Comparison of ENCODE assay signal across 8 cellular contexts in the genomic region with DNA sequence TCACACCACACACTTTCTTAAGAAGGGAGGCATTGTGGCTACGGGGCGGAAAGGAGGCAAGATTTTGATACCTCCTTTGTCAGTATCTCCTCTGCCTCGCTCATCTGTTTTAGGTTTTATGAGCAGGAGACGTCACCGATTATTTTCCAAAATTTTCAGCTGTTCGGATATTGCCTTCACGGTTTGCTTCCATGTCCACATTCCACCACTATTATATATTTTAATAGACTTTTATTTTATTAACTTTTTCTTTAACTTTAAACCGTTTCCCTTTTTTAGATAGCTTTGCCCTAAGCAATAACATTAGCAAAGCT. TPM values are rescaled to one million over a fixed set of nuclear protein-coding genes. Genes with fewer than 3 reads are reported as not detected.
DNase-seq lines count a peak whose midpoint lies in the region; ATAC-seq and TF ChIP-seq lines count a peak whose summit lies in the region.

No MANE protein-coding gene starts in this region.

- peak overlapping the region; percentile 79 for H3K4me3 Mint-ChIP-seq in activated CD4-positive, alpha-beta T cell treated with anti-CD3 and anti-CD28 coated beads, Interleukin-2, amount 10 ng/mL, durations not matched to agents 7 days and 5 days

- H3K4me1 ChIP-seq in adipocyte (ENCODE audit: control insufficient read depth, insufficient read depth, low read length) (peaks cover 43% of the 10 kb centered on the region), thoracic aorta (ENCODE audit: control insufficient read depth in 1 of 2, low read depth in 2 of 2) (peaks cover 3 to 11% of the 10 kb centered on the region in 2 donors)

- no peak for ATAC-seq in thoracic aorta (ENCODE audit: insufficient number of reproducible peaks, low FRiP score, low read depth)
- ATAC-seq in HG03432 (IDR thresholded peaks at IDR 0.05; ENCODE audit: unreplicated experiment) = no peak
- no peak for ATAC-seq in HG02571 (IDR thresholded peaks at IDR 0.05; ENCODE audit: unreplicated experiment)

- no peak for DNase-seq in activated CD4-positive, alpha-beta T cell treated with anti-CD3 and anti-CD28 coated beads, Interleukin-2, amount 10 ng/mL, durations not matched to agents 7 days and 5 days
- DNase-seq in activated CD4-positive, alpha-beta T cell treated with anti-CD3 and anti-CD28 coated beads, Interleukin-2, amount 50 U/mL, for 48 hours = no peak
- no peak for DNase-seq in adipocyte (ENCODE audit: low read depth)
- DNase-seq in kidney epithelial cell (ENCODE audit: low read depth) = no peak
- DNase-seq in thoracic aorta (ENCODE audit: low spot score) = no peak
- no peak for DNase-seq in stimulated activated CD4-positive, alpha-beta T cell treated with anti-CD3 and anti-CD28 coated beads, Interleukin-4, amount 100 ng/mL, for 24 hours

- no peaks in the 10 kb centered on the region for H3K9me3 Mint-ChIP-seq in activated CD4-positive, alpha-beta T cell treated with anti-CD3 and anti-CD28 coated beads, Interleukin-2, amount 10 ng/mL, durations not matched to agents 7 days and 5 days

- H3K27me3 ChIP-seq in adipocyte (replicated peaks; ENCODE audit: control insufficient read depth, insufficient read depth, low read length) (no peaks in the 10 kb centered on the region), kidney epithelial cell (ENCODE audit: control insufficient read depth, insufficient read depth, low read length) (no peaks in the 10 kb centered on the region), thoracic aorta (replicated peaks; ENCODE audit: insufficient read depth) (no peaks in the 10 kb centered on the region)

- TF ChIP-seq CTCF in kidney epithelial cell (IDR thresholded peaks at IDR 0.05; ENCODE audit: insufficient read depth, low read length, poor library complexity, severe bottlenecking) = no peak
- no peak for TF ChIP-seq CTCF in thoracic aorta (IDR thresholded peaks at IDR 0.05)

- peak overlapping the region; percentile 91 for H3K9ac ChIP-seq in adipocyte (ENCODE audit: low read length)

- peaks cover 30% of the 10 kb centered on the region for H3K4me1 Mint-ChIP-seq in activated CD4-positive, alpha-beta T cell treated with anti-CD3 and anti-CD28 coated beads, Interleukin-2, amount 10 ng/mL, durations not matched to agents 7 days and 5 days

- peaks cover 5% of the 10 kb centered on the region for H3K27me3 Mint-ChIP-seq in activated CD4-positive, alpha-beta T cell treated with anti-CD3 and anti-CD28 coated beads, Interleukin-2, amount 10 ng/mL, durations not matched to agents 7 days and 5 days

- H3K27ac ChIP-seq in thoracic aorta = peak overlapping the region; percentile 62 to 64

- no peaks in the 10 kb centered on the region for H3K36me3 Mint-ChIP-seq in activated CD4-positive, alpha-beta T cell treated with anti-CD3 and anti-CD28 coated beads, Interleukin-2, amount 10 ng/mL, durations not matched to agents 7 days and 5 days (ENCODE audit: low read depth)

- H3K27ac Mint-ChIP-seq in activated CD4-positive, alpha-beta T cell treated with anti-CD3 and anti-CD28 coated beads, Interleukin-2, amount 10 ng/mL, durations not matched to agents 7 days and 5 days = peak overlapping the region; percentile 83

- CTCF ChIA-PET in activated CD4-positive, alpha-beta T cell treated with anti-CD3 and anti-CD28 coated beads, Interleukin-2, amount 10 ng/mL, durations not matched to agents 7 days and 5 days (lab: Charles Lee) = interaction anchor here (0.7 to 2.2 kb wide), 10 partner anchors 8 to 108 kb away, joined by 3 to 9 read pairs (median 4); no protein-coding TSS in a partner anchor

- H3K9me3 ChIP-seq in adipocyte (ENCODE audit: control insufficient read depth, low read length) = no peaks in the 10 kb centered on the region
- H3K9me3 ChIP-seq in thoracic aorta = no peaks in the 10 kb centered on the region

- POLR2A ChIA-PET in activated CD4-positive, alpha-beta T cell treated with anti-CD3 and anti-CD28 coated beads, Interleukin-2, amount 10 ng/mL, durations not matched to agents 7 days and 5 days (lab: Charles Lee) = interaction anchor here (0.7 kb wide), 2 partner anchors 65 to 113 kb away, joined by 3 to 5 read pairs; no protein-coding TSS in a partner anchor

- H3K36me3 ChIP-seq in adipocyte (ENCODE audit: control insufficient read depth, insufficient read depth, low read length, severe bottlenecking) = no peaks in the 10 kb centered on the region
- H3K36me3 ChIP-seq in kidney epithelial cell (ENCODE audit: control insufficient read depth, insufficient read depth, low read length) = no peaks in the 10 kb centered on the region
- H3K36me3 ChIP-seq in thoracic aorta = no peaks in the 10 kb centered on the region

- H3K4me3 ChIP-seq in adipocyte (ENCODE audit: low read length) = peak overlapping the region; percentile 77
- H3K4me3 ChIP-seq in kidney epithelial cell (ENCODE audit: low read depth, low read length) = peak overlapping the region; percentile 38
- H3K4me3 ChIP-seq in thoracic aorta = peak overlapping the region; percentile 71

RNA-seq across cellular contexts. Expression of a gene that starts 33.7 kb away (rescaled TPM):
- not detected for total RNA-seq in activated CD4-positive, alpha-beta T cell treated with anti-CD3 and anti-CD28 coated beads, Interleukin-2, amount 10 ng/mL, durations not matched to agents 7 days and 5 days
- total RNA-seq in kidney epithelial cell (3.2 and 4.5 TPM in 2 replicates), thoracic aorta (1 to 10 TPM; 3.0 to 7.6 TPM)
